ENCODE assay signal across 9 cellular contexts in genomic region chr6:163354779-163355431, GRCh38. TPM values are rescaled to one million over a fixed set of nuclear protein-coding genes. Genes with fewer than 3 reads are reported as not detected.
DNase-seq lines count a peak whose midpoint lies in the region; FAIRE-seq and TF ChIP-seq lines count a peak whose summit lies in the region.
"Had no signal": no experiment of that assay in that cellular context is flagged by ENCODE, and none has a peak within 500 bp of the region (broad histone marks: within the 10 kb centered on the region; RNA-seq: fewer than 3 reads in every experiment).

No MANE protein-coding gene starts in this region.

- H3K4me3 ChIP-seq in endothelial cell of umbilical vein (replicated peaks in 1 of 3; ENCODE audit: insufficient read depth in 1 of 3, low read depth in 1 of 3, low read length in 3 of 3) = peak overlapping the region in 1 of 3 experiments; percentile 0

- no peaks in the 10 kb centered on the region for H3K4me1 Mint-ChIP-seq in activated T-cell treated with anti-CD3 and anti-CD28 coated beads, Interleukin-2, amount 50 U/mL, for 24 hours (ENCODE audit: low read depth)

- peak overlapping the region; percentile 89 for H3K9ac ChIP-seq in endothelial cell of umbilical vein (replicated peaks; ENCODE audit: extremely low read depth, insufficient read depth, low read length)

- peak overlapping the region; percentile 97 for H3K27ac ChIP-seq in endothelial cell of umbilical vein (ENCODE audit: insufficient read depth, low read depth, low read length)
- H3K27ac ChIP-seq: epithelial cell of prostate had no signal

- H3K27me3 Mint-ChIP-seq in activated T-cell treated with anti-CD3 and anti-CD28 coated beads, Interleukin-2, amount 50 U/mL, for 24 hours = peaks cover 10% of the 10 kb centered on the region

- H3K9me3 Mint-ChIP-seq in activated T-cell treated with anti-CD3 and anti-CD28 coated beads, Interleukin-2, amount 50 U/mL, for 24 hours = no peaks in the 10 kb centered on the region

- no peaks in the 10 kb centered on the region for H3K36me3 ChIP-seq in endothelial cell of umbilical vein (ENCODE audit: control insufficient read depth in 2 of 2, extremely low read depth in 1 of 2, insufficient read depth in 2 of 2, low read length in 2 of 2)

- peaks cover 36% of the 10 kb centered on the region for H3K4me1 ChIP-seq in endothelial cell of umbilical vein (ENCODE audit: control insufficient read depth, extremely low read depth, insufficient read depth, low read length)

- no peak overlapping the region for H3K4me3 Mint-ChIP-seq in activated T-cell treated with anti-CD3 and anti-CD28 coated beads, Interleukin-2, amount 50 U/mL, for 24 hours

- dilution Hi-C loops in endothelial cell of umbilical vein (cut with MboI; ENCODE audit: extremely low pct_ligation_motif_present, low sequenced_read_pairs) = no loop called here

- no peaks in the 10 kb centered on the region for H3K27me3 ChIP-seq in endothelial cell of umbilical vein (ENCODE audit: control insufficient read depth in 2 of 2, insufficient read depth in 2 of 2, low read length in 2 of 2)

- H3K9me1 ChIP-seq in endothelial cell of umbilical vein (replicated peaks; ENCODE audit: control insufficient read depth, extremely low read depth, insufficient read depth, low read length) = no peaks in the 10 kb centered on the region

- DNase-seq in GM20000 (ENCODE audit: low spot score) (peak; percentile 27), Kasumi-1 (lab: John Stamatoyannopoulos, UW) (peak; percentile 48 to 51), endothelial cell of umbilical vein (ENCODE audit: low read depth, low spot score) (peak; percentile 82), pons (ENCODE audit: low spot score) (peak; percentile 93), NCI-H128 (lab: John Stamatoyannopoulos, UW; ENCODE audit: unreplicated experiment) (no peak), NCI-H345 treated with DMSO at 0.1 percent for 48 hours (lab: John Stamatoyannopoulos, UW; ENCODE audit: unreplicated experiment) (no peak), activated gamma-delta T cell treated with Interleukin-2 at 50 U/mL for 16 hours (no peak)
- DNase-seq in activated T-cell treated with anti-CD3 and anti-CD28 coated beads, Interleukin-2, amount 50 U/mL, for 24 hours = no peak

- TF ChIP-seq CTCF in GM20000 (IDR thresholded peaks at IDR 0.05; ENCODE audit: extremely low read depth, missing control alignments) = no peak
- no peak for TF ChIP-seq CTCF in endothelial cell of umbilical vein (IDR thresholded peaks at IDR 0.05; ENCODE audit: extremely low read depth in 1 of 2, insufficient read depth in 1 of 2, low read depth in 1 of 2, low read length in 2 of 2)

- H4K20me1 ChIP-seq in endothelial cell of umbilical vein (replicated peaks; ENCODE audit: control insufficient read depth, extremely low read depth, insufficient read depth, low read length) = no peaks in the 10 kb centered on the region

- H3K79me2 ChIP-seq in endothelial cell of umbilical vein (ENCODE audit: control insufficient read depth, insufficient read depth, low read length) = no peaks in the 10 kb centered on the region

- POLR2A ChIA-PET in endothelial cell of umbilical vein (lab: Charles Lee) = interaction anchor here (0.6 to 0.7 kb wide), 3 partner anchors 15 to 159 kb away, joined by 3 to 4 read pairs (median 3); no protein-coding TSS in a partner anchor

- H3K36me3 Mint-ChIP-seq in activated T-cell treated with anti-CD3 and anti-CD28 coated beads, Interleukin-2, amount 50 U/mL, for 24 hours (ENCODE audit: low read depth) = no peaks in the 10 kb centered on the region

- no peaks in the 10 kb centered on the region for H3K9me3 ChIP-seq in endothelial cell of umbilical vein (replicated peaks; ENCODE audit: control insufficient read depth, insufficient read depth, low read length)

- CTCF ChIA-PET in endothelial cell of umbilical vein (lab: Charles Lee) = interaction anchor here (0.6 to 3.4 kb wide), 10 partner anchors 16 to 95 kb away, joined by 3 to 31 read pairs (median 4); partner anchors contain the start of gene QKI

- H3K27ac Mint-ChIP-seq in activated T-cell treated with anti-CD3 and anti-CD28 coated beads, Interleukin-2, amount 50 U/mL, for 24 hours = no peak overlapping the region

- peak; percentile 21 for FAIRE-seq in endothelial cell of umbilical vein (lab: Jason Lieb, UNC)

- BruUV-seq in endothelial cell of umbilical vein (replicated peaks; lab: Mats Ljungman, UMichigan) = no TSS peak

- intact Hi-C loops in endothelial cell of umbilical vein (cut with micrococcal nuclease) = loop anchor here (1.0 to 5.0 kb wide), 7 partner anchors 20 to 742 kb away; no protein-coding TSS in a partner anchor

- peak overlapping the region; percentile 71 for H3K4me2 ChIP-seq in endothelial cell of umbilical vein (ENCODE audit: insufficient read depth, low read length)

- TF ChIP-seq POLR2A in endothelial cell of umbilical vein (IDR thresholded peaks at IDR 0.05; ENCODE audit: low read depth, low read length) = no peak

- H2AFZ ChIP-seq in endothelial cell of umbilical vein (ENCODE audit: low read depth, low read length) = peak overlapping the region; percentile 13

TF ChIP-seq in endothelial cell of umbilical vein, 7 proteins besides CTCF, POLR2A, EP300 and RAD21:
- TF ChIP-seq FOS (IDR thresholded peaks at IDR 0.05; ENCODE audit: borderline replicate concordance, insufficient read depth, low read length) = no peak
- TF ChIP-seq JUN (IDR thresholded peaks at IDR 0.05; ENCODE audit: borderline replicate concordance, insufficient read depth, insufficient read length, low read depth) = no peak
- no peak for TF ChIP-seq POLR2AphosphoS5 (IDR thresholded peaks at IDR 0.05; ENCODE audit: insufficient read depth, low read depth, low read length)
- no peak for TF ChIP-seq MYC (IDR thresholded peaks at IDR 0.05; ENCODE audit: low read depth, low read length)
- TF ChIP-seq EZH2 (IDR thresholded peaks at IDR 0.05; ENCODE audit: borderline replicate concordance, low read depth, low read length, severe bottlenecking) = no peak
- no peak for TF ChIP-seq MAX (IDR thresholded peaks at IDR 0.05; ENCODE audit: insufficient read depth, insufficient read length)
- TF ChIP-seq GATA2 (IDR thresholded peaks at IDR 0.05; ENCODE audit: insufficient read depth, insufficient read length, low read depth, low read length) = no peak

RNA-seq across cellular contexts. Expression of gene QKI, which starts 59.6 kb away (rescaled TPM):
- total RNA-seq in endothelial cell of umbilical vein = 232 and 233 TPM in 2 replicates
- polyA plus RNA-seq in endothelial cell of umbilical vein = 175 and 178 TPM in 2 replicates
- 152 and 173 TPM in 2 replicates for polyA plus RNA-seq in endothelial cell of umbilical vein (2011; cell fraction: cytosol; rRNA removed)
- 179 and 220 TPM in 2 replicates for polyA plus RNA-seq in endothelial cell of umbilical vein (2011; cell fraction: nucleus; rRNA removed)
- 92.6 and 143 TPM in 2 replicates for polyA plus RNA-seq in endothelial cell of umbilical vein (2012)
- 484 and 519 TPM in 2 replicates for polyA minus RNA-seq in endothelial cell of umbilical vein
- 83.3 TPM for polyA minus RNA-seq in endothelial cell of umbilical vein (2011; cell fraction: cytosol; rRNA and poly(A)+ RNA removed)
- 324 and 418 TPM in 2 replicates for polyA minus RNA-seq in endothelial cell of umbilical vein (2011; cell fraction: nucleus; rRNA and poly(A)+ RNA removed)

Comparison
In these comparisons a context has a peak if more than half of its experiments do, and no peak if none do; other contexts are left out.
1. DNase-seq: peak in GM20000 (single experiment), Kasumi-1 (2 of 2), endothelial cell of umbilical vein (single experiment) and pons (single experiment); none in NCI-H128 (single experiment), NCI-H345 treated with DMSO at 0.1 percent for 48 hours (single experiment), activated T-cell treated with anti-CD3 and anti-CD28 coated beads, Interleukin-2, amount 50 U/mL, for 24 hours (single experiment) and activated gamma-delta T cell treated with Interleukin-2 at 50 U/mL for 16 hours (single experiment).